ENCODE assay signal across 20 cellular contexts in the genomic region with DNA sequence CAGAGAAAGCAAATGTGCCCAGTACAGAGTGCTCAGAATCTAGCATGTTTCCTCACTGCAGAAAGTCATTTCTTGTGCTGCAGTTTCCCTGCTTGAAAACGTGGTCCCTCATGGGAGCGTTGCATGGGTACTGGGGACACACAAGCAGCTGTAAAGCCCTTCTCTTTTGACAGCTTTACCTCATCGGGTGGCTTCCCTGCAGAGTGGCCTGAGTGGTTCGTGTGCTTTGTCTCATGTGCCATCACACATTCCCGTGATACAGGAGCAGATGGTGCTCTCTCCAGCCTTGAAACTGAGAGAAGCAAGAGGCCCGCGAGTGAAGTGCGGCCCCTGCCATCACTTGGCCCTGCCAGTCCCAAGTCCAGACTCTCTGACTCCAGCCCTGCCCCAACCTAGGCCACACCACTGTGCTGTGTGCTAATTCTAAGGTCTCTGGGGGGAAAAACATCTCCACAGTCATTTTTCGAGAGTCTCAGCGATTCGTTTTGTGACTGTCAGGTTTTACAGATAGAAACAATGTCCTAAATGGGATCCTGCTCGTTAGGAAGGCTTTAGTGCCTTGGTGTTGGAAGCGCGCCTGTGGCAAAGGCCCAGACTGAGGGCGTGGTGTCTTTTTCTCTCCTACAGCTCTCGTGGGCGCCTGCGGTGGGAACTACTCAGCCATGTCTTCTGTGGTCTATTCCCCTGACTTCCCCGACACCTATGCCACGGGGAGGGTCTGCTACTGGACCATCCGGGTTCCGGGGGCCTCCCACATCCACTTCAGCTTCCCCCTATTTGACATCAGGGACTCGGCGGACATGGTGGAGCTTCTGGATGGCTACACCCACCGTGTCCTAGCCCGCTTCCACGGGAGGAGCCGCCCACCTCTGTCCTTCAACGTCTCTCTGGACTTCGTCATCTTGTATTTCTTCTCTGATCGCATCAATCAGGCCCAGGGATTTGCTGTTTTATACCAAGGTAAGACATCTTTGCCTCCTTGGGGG.
DNase-seq lines count a peak whose midpoint lies in the region; ATAC-seq and TF ChIP-seq lines count a peak whose summit lies in the region.
"Had no signal": no experiment of that assay in that cellular context is flagged by ENCODE, and none has a peak within 500 bp of the region (broad histone marks: within the 10 kb centered on the region; RNA-seq: fewer than 3 reads in every experiment).

No MANE protein-coding gene starts in this region.

- H3K36me3 ChIP-seq in gastrocnemius medialis = peaks cover 0 to 14% of the 10 kb centered on the region in 2 donors

- H3K27ac ChIP-seq in gastrocnemius medialis = peak overlapping the region in 1 of 4 donors; percentile 23
- H3K27ac ChIP-seq: neutrophil, stomach had no signal

- ATAC-seq in esophagus mucosa (peak; percentile 24), gastrocnemius medialis (peak; percentile 31 to 48)
- ATAC-seq: activated naive CD8-positive, alpha-beta T cell treated with anti-CD3 and anti-CD28 coated beads, Interleukin-2, amount 50 U/mL, for 24 hours; CD8-positive, alpha-beta T cell; left ventricle myocardium superior had no signal

- no peak for TF ChIP-seq CTCF in gastrocnemius medialis (IDR thresholded peaks at IDR 0.05 in 4 of 5, conservative IDR thresholded peaks at IDR 0.05 in 1 of 5)

- intact Hi-C loops in gastrocnemius medialis (cut with DNase I; ENCODE audit: low total_unique reads) = no loop called here

- no peak for TF ChIP-seq POLR2A in gastrocnemius medialis (IDR thresholded peaks at IDR 0.05)

- no peaks in the 10 kb centered on the region for H3K27me3 ChIP-seq in gastrocnemius medialis
- H3K27me3 ChIP-seq: stomach had no signal

- in situ Hi-C loops in gastrocnemius medialis (cut with MboI; ENCODE audit: low sequenced_read_pairs in 4 of 4) = no loop called here

- no peaks in the 10 kb centered on the region for H3K9me3 ChIP-seq in gastrocnemius medialis
- H3K9me3 ChIP-seq: neutrophil, stomach had no signal

- DNase-seq in NCI-H1694 (lab: John Stamatoyannopoulos, UW) (peak; percentile 31), NCI-H345 treated with DMSO at 0.1 percent for 48 hours (lab: John Stamatoyannopoulos, UW; ENCODE audit: unreplicated experiment) (peak; percentile 8), gastrocnemius medialis (peak in 1 of 2 donors; percentile 26), occipital lobe (lab: John Stamatoyannopoulos, UW) (no peak), NCI-H1436 treated with DMSO at 0.1 percent for 48 hours (lab: John Stamatoyannopoulos, UW) (no peak), GF-D8 (lab: John Stamatoyannopoulos, UW) (no peak)
- DNase-seq: activated CD4-positive, CD25-positive, alpha-beta regulatory T cell treated with anti-CD3 and anti-CD28 coated beads, Interleukin-2, amount 50 U/mL, for 72 hours; activated naive CD8-positive, alpha-beta T cell treated with anti-CD3 and anti-CD28 coated beads, Interleukin-2, amount 50 U/mL, for 24 hours; CD8-positive, alpha-beta T cell; cortex of kidney; DMS79 treated with DMSO at 0.1 percent for 48 hours; KBM-7; left ventricle myocardium superior; NCI-H2107; stimulated activated CD4-positive, alpha-beta T cell treated with anti-CD3 and anti-CD28 coated beads, Interleukin-4, amount 100 ng/mL, for 4 hours; stomach; T1000; trophoblast cell had no signal

- no peaks in the 10 kb centered on the region for H3K4me1 ChIP-seq in gastrocnemius medialis
- H3K4me1 ChIP-seq: stomach had no signal

- H3K4me3 ChIP-seq in gastrocnemius medialis = no peak overlapping the region
- H3K4me3 ChIP-seq: stomach had no signal

Comparison
In these comparisons a context has a peak if more than half of its experiments do, and no peak if none do; other contexts are left out.
1. DNase-seq: peak in NCI-H1694 (single experiment) and NCI-H345 treated with DMSO at 0.1 percent for 48 hours (single experiment); none in occipital lobe (single experiment), NCI-H1436 treated with DMSO at 0.1 percent for 48 hours (single experiment) and GF-D8 (single experiment).